In genomic region chr2:228725031-228725430, GRCh38 we compare ENCODE assay signal across 24 cellular contexts.
"Had no signal": no experiment of that assay in that cellular context is flagged by ENCODE, and none has a peak within 500 bp of the region (broad histone marks: within the 10 kb centered on the region; RNA-seq: fewer than 3 reads in every experiment).

No MANE protein-coding gene starts in this region.

- H3K36me3 ChIP-seq: stomach, suprapubic skin, thoracic aorta, thyroid gland, tibial artery, tibial nerve, transverse colon, upper lobe of left lung, upper lobe of right lung, uterus, vagina had no signal

- H3K27me3 ChIP-seq: stomach, suprapubic skin, testis, thyroid gland, tibial artery, tibial nerve, transverse colon, upper lobe of left lung, upper lobe of right lung, uterus, vagina had no signal

- DNase-seq: stimulated activated CD4-positive, alpha-beta T cell treated with anti-CD3 and anti-CD28 coated beads, Interleukin-2, amount 100 ng/mL, for 48 hours; stimulated activated CD4-positive, alpha-beta T cell treated with anti-CD3 and anti-CD28 coated beads, Interleukin-4, amount 100 ng/mL, for 1 hour; stimulated activated CD4-positive, alpha-beta T cell treated with anti-CD3 and anti-CD28 coated beads, Interleukin-4, amount 100 ng/mL, for 24 hours; stimulated activated CD4-positive, alpha-beta T cell treated with anti-CD3 and anti-CD28 coated beads, Interleukin-4, amount 100 ng/mL, for 4 hours; stimulated activated CD8-positive, alpha-beta memory T cell treated with anti-CD3 and anti-CD28 coated beads, Interleukin-4, amount 100 ng/mL, for 48 hours; stimulated activated naive B cell treated with anti-CD40 and anti-IgM and Interleukin-4, amounts not matched to agents 10 μg/mL and 1 μg/mL and 100 μg/mL, for 72 hours; stimulated activated naive CD4-positive, alpha-beta T cell; stimulated activated naive CD4-positive, alpha-beta T cell treated with Interleukin-2 at 50 U/mL for 16 hours; stimulated activated naive CD8-positive, alpha-beta T cell treated with anti-CD3 and anti-CD28 coated beads, Interleukin-15, amount 100 ng/mL, for 72 hours; stimulated activated naive CD8-positive, alpha-beta T cell treated with anti-CD3 and anti-CD28 coated beads, Interleukin-15, Interleukin-2, amounts not matched to agents 100 U/mL and 50 U/mL, for 24 hours; stomach; substantia nigra; testis; thyroid gland; tibial artery; transverse colon; trophoblast cell; upper lobe of left lung; upper lobe of right lung; uterus had no signal

- H3K4me1 ChIP-seq: stomach, suprapubic skin, testis, thyroid gland, tibial nerve, transverse colon, upper lobe of left lung, upper lobe of right lung, uterus, vagina had no signal

- H3K27ac ChIP-seq: stomach, suprapubic skin, testis, thoracic aorta, thyroid gland, tibial artery, tibial nerve, transverse colon, upper lobe of left lung, upper lobe of right lung, uterus, vagina had no signal

- H3K4me3 ChIP-seq: stomach, suprapubic skin, testis, thoracic aorta, thyroid gland, tibial artery, tibial nerve, transverse colon, upper lobe of left lung, upper lobe of right lung, uterus, vagina had no signal

- H3K9me3 ChIP-seq: suprapubic skin, testis, thoracic aorta, thyroid gland, tibial artery, transverse colon, upper lobe of left lung, upper lobe of right lung, uterus, vagina had no signal
